In the genomic region with DNA sequence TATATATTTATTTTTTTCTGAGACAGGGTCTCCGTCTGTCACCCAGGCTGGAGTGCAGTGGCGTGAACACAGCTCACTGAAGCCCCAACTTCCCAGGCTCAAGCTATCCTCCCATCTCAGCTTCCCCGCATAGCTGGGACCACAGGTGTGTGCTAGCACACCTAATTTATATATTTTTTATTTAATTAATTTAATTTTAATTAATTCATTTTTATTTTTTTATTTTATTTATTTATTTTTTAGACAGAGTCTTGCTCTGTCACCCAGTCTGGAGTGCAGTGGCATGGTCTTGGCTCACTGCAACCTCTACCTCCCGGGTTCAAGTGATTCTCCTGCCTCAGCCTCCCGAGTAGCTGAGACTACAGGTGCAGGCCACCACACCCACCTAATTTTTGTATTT, we compare ENCODE assay signal across 7 cellular contexts.
DNase-seq lines count a peak whose midpoint lies in the region; ATAC-seq, FAIRE-seq and TF ChIP-seq lines count a peak whose summit lies in the region.
"Not testable (repeated sequence)": the region's sequence is repeated elsewhere in the genome, so short reads cannot be mapped to it uniquely, and the experiment has no call there.

No MANE protein-coding gene starts in this region.

- H3K18ac ChIP-seq in H1 (ENCODE audit: extremely low read depth, low read length); mesendoderm (ENCODE audit: low read length): not testable (repeated sequence)

- H2AFZ ChIP-seq in GM23338; H1 (ENCODE audit: low read length): not testable (repeated sequence)

- H3K9me2 ChIP-seq in GM23338 (ENCODE audit: insufficient read depth): not testable (repeated sequence)

- POLR2A ChIA-PET in A673 (lab: Charles Lee; ENCODE audit: low non-redundant PET); WTC11 (lab: Charles Lee): not testable (repeated sequence)
- POLR2A ChIA-PET in H1 (lab: Charles Lee; ENCODE audit: partially characterized antibody): interaction anchor here (0.6 to 0.8 kb wide), 2 partner anchors 19 to 1076 kb away, joined by 3 read pairs; no protein-coding TSS in a partner anchor

- H4K8ac ChIP-seq in H1 (ENCODE audit: extremely low read depth, insufficient read depth, low read length); mesendoderm (ENCODE audit: low read depth, low read length): not testable (repeated sequence)

- CTCF ChIA-PET in A673 (lab: Charles Lee); WTC11 (lab: Charles Lee): not testable (repeated sequence)
- CTCF ChIA-PET in H1 (lab: Charles Lee; ENCODE audit: partially characterized antibody): interaction anchor here (0.7 kb wide), 1 partner anchor 669 kb away, joined by 7 read pairs; no protein-coding TSS in a partner anchor

- H3K4me2 ChIP-seq in GM23338: 0 out of 2 replicates have a peak overlapping the region, but pooled peaks have one; percentile 11
- 0 out of 4 replicates have a peak overlapping the region, but pooled peaks of 1 of the 2 experiments have one; percentile 38 for H3K4me2 ChIP-seq in H1 (ENCODE audit: insufficient read depth in 1 of 2, low read depth in 2 of 2, low read length in 2 of 2)
- H3K4me2 ChIP-seq in mesendoderm (ENCODE audit: low read length): not testable (repeated sequence)

- H3K4me3 Mint-ChIP-seq in GM23338, WTC11: not testable (repeated sequence)

- H3K9me3 ChIP-seq in A673 (ENCODE audit: low read depth, low read length, poor library complexity, severe bottlenecking); HUES6 (ENCODE audit: control insufficient read depth, insufficient read depth, low read depth, low read length); SK-N-MC (ENCODE audit: low read depth, low read length); H1 (ENCODE audit: insufficient read depth in 2 of 2, low read depth in 1 of 2, low read length in 1 of 2): not testable (repeated sequence)

- not testable (repeated sequence) for H3K23me2 ChIP-seq in H1 (ENCODE audit: low read depth, low read length)

- intact Hi-C loops in A673 (cut with micrococcal nuclease; ENCODE audit: unreplicated experiment): loop anchor here (5.0 kb wide), 2 partner anchors 89 to 184 kb away; partner anchors contain the start of gene CLINT1

- H3K9ac ChIP-seq in HUES6 (ENCODE audit: low read length): peak overlapping the region; percentile 50
- H3K9ac ChIP-seq in SK-N-MC (ENCODE audit: insufficient read length); H1 (replicated peaks in 1 of 4; ENCODE audit: extremely low read depth in 1 of 4, low read depth in 3 of 4, low read length in 3 of 4); mesendoderm (ENCODE audit: low read length): not testable (repeated sequence)

- not testable (repeated sequence) for TF ChIP-seq EP300 in H1 (IDR thresholded peaks at IDR 0.05; ENCODE audit: borderline replicate concordance in 1 of 2, low read depth in 2 of 2, low read length in 2 of 2)

- not testable (repeated sequence) for H3F3A ChIP-seq in GM23338 (replicated peaks; ENCODE audit: low read depth)

- not testable (repeated sequence) for TF ChIP-seq RAD21 in H1 (IDR thresholded peaks at IDR 0.05 in 1 of 2, conservative IDR thresholded peaks at IDR 0.05 in 1 of 2; ENCODE audit: low read depth in 2 of 2, low read length in 2 of 2)

- H2BK20ac ChIP-seq in H1 (ENCODE audit: low read length): not testable (repeated sequence)

- not testable (repeated sequence) for TF ChIP-seq CTCF in A673 (conservative IDR thresholded peaks at IDR 0.05; ENCODE audit: low read depth, low read length); GM23338 (conservative IDR thresholded peaks at IDR 0.05; ENCODE audit: low read depth in 2 of 2); WTC11 (IDR thresholded peaks at IDR 0.05); H1 (IDR thresholded peaks at IDR 0.05; ENCODE audit: control extremely low read depth in 1 of 3, insufficient read depth in 1 of 3, low read depth in 1 of 3, low read length in 3 of 3)

- H3K27ac ChIP-seq in A673 (ENCODE audit: low read depth, low read length, poor library complexity, severe bottlenecking); HUES6 (ENCODE audit: low read depth, low read length); H1 (ENCODE audit: low read depth, low read length); mesendoderm (ENCODE audit: low read depth, low read length): not testable (repeated sequence)
- peak overlapping the region; percentile 85; the same call in 1 of the 2 replicates for H3K27ac ChIP-seq in GM23338 (ENCODE audit: low read depth)
- H3K27ac ChIP-seq in SK-N-MC: peak overlapping the region; percentile 100; the same call in 1 of the 2 replicates

- peaks cover 29% of the 10 kb centered on the region for H3K4me1 ChIP-seq in A673 (ENCODE audit: insufficient read depth, low read length, poor library complexity, severe bottlenecking)
- peaks cover 26% of the 10 kb centered on the region for H3K4me1 ChIP-seq in GM23338 (ENCODE audit: insufficient read depth)
- H3K4me1 ChIP-seq in HUES6 (ENCODE audit: control insufficient read depth, insufficient read depth, low read length): peaks cover 39% of the 10 kb centered on the region
- not testable (repeated sequence) for H3K4me1 ChIP-seq in H1 (replicated peaks in 1 of 4; ENCODE audit: control insufficient read depth in 3 of 4, insufficient read depth in 4 of 4, low read length in 3 of 4)
- H3K4me1 ChIP-seq in mesendoderm (ENCODE audit: control insufficient read depth, low read depth, low read length): peaks cover 15% of the 10 kb centered on the region

- H3K79me1 ChIP-seq in H1 (ENCODE audit: low read depth, low read length); mesendoderm (ENCODE audit: low read length): not testable (repeated sequence)

- not testable (repeated sequence) for ATAC-seq in GM23338, WTC11

- not testable (repeated sequence) for H3K56ac ChIP-seq in H1 (replicated peaks; ENCODE audit: insufficient read length, low read depth, low read length); mesendoderm (ENCODE audit: low read length)

- not testable (repeated sequence) for H3K4ac ChIP-seq in H1 (replicated peaks; ENCODE audit: insufficient read length, low read depth, low read length)
- peak overlapping the region; percentile 36 for H3K4ac ChIP-seq in mesendoderm (ENCODE audit: low read depth, low read length)

- not testable (repeated sequence) for H3K36me3 ChIP-seq in A673 (ENCODE audit: insufficient read depth, low read length, poor library complexity, severe bottlenecking); GM23338 (ENCODE audit: insufficient read depth); HUES6 (ENCODE audit: control insufficient read depth, insufficient read depth, low read length); SK-N-MC (ENCODE audit: insufficient read depth, low read length); H1 (ENCODE audit: control insufficient read depth in 2 of 4, insufficient read depth in 4 of 4, low read length in 3 of 4); mesendoderm (ENCODE audit: control insufficient read depth, insufficient read depth, low read length)

- not testable (repeated sequence) for H3K14ac ChIP-seq in H1 (ENCODE audit: insufficient read length)

- TF ChIP-seq POLR2A in H1 (IDR thresholded peaks at IDR 0.05; ENCODE audit: control extremely low read depth in 1 of 2, low read depth in 2 of 2, low read length in 2 of 2): not testable (repeated sequence)

- not testable (repeated sequence) for H4K91ac ChIP-seq in H1 (replicated peaks; ENCODE audit: insufficient read length, low read length)

- H2AK5ac ChIP-seq in H1 (ENCODE audit: low read depth, low read length): peak overlapping the region; percentile 82; the same call in 1 of the 2 replicates
- not testable (repeated sequence) for H2AK5ac ChIP-seq in mesendoderm (ENCODE audit: low read length)

- not testable (repeated sequence) for H2BK12ac ChIP-seq in H1 (ENCODE audit: low read depth, low read length)

- H3K79me2 ChIP-seq in GM23338 (replicated peaks; ENCODE audit: insufficient read depth); H1 (ENCODE audit: control insufficient read depth in 1 of 2, insufficient read depth in 2 of 2, low read length in 2 of 2); mesendoderm (ENCODE audit: control insufficient read depth, insufficient read depth, low read length): not testable (repeated sequence)

- not testable (repeated sequence) for H3K36me3 Mint-ChIP-seq in GM23338 (ENCODE audit: low read depth); WTC11

- DNase-seq in A673 (ENCODE audit: low spot score) (peak; percentile 35), SK-N-MC (ENCODE audit: low read depth, low spot score) (peak; percentile 70)
- DNase-seq in GM23338 (ENCODE audit: low spot score); WTC11 (ENCODE audit: low spot score); H1 (ENCODE audit: low read depth in 1 of 2, low spot score in 2 of 2); mesendoderm: not testable (repeated sequence)

- not testable (repeated sequence) for FAIRE-seq in H1 (lab: Jason Lieb, UNC)

- H3K4me3 ChIP-seq in A673 (ENCODE audit: low read depth, low read length, poor library complexity, severe bottlenecking); GM23338; HUES6 (ENCODE audit: low read depth, low read length); H1 (ENCODE audit: extremely low read depth in 1 of 4, insufficient read depth in 2 of 4, low read depth in 3 of 4, low read length in 4 of 4); mesendoderm (ENCODE audit: low read length): not testable (repeated sequence)
- H3K4me3 ChIP-seq in SK-N-MC: peak overlapping the region; percentile 75; the same call in 1 of the 2 replicates

- H3K27ac Mint-ChIP-seq in GM23338, WTC11: not testable (repeated sequence)

- not testable (repeated sequence) for H2BK5ac ChIP-seq in H1 (ENCODE audit: low read depth, low read length); mesendoderm (ENCODE audit: low read length)

- H3K9me3 Mint-ChIP-seq in GM23338, WTC11: not testable (repeated sequence)

- H2BK15ac ChIP-seq in H1 (ENCODE audit: low read length); mesendoderm (replicated peaks; ENCODE audit: low read depth): not testable (repeated sequence)

- H3K23ac ChIP-seq in H1 (ENCODE audit: insufficient read length); mesendoderm (ENCODE audit: low read length): not testable (repeated sequence)

- not testable (repeated sequence) for H4K20me1 ChIP-seq in GM23338 (replicated peaks; ENCODE audit: insufficient read depth); H1 (replicated peaks in 1 of 2; ENCODE audit: control insufficient read depth in 1 of 2, insufficient read depth in 2 of 2, low read length in 2 of 2)

- WGBS in H1 (ENCODE audit: extremely low coverage in 1 of 2, insufficient coverage in 1 of 2, insufficient read length in 1 of 2, insufficient replicate concordance in 2 of 2, low coverage in 1 of 2, low lambda C conversion rate in 2 of 2, missing lambda C conversion rate in 1 of 2), 2 experiments: 80% methylated on average over 5 of the region's 5 CpGs; no CpG with 5 or more reads in 1 of the 2 experiments
- no CpG with 5 or more reads among the region's 5 CpGs for WGBS in mesendoderm (ENCODE audit: extremely low coverage, insufficient coverage, low lambda C conversion rate)

- H3K27me3 ChIP-seq in A673 (replicated peaks; ENCODE audit: insufficient read depth, low read depth, low read length, poor library complexity); GM23338 (ENCODE audit: insufficient read depth); HUES6 (ENCODE audit: control insufficient read depth, insufficient read depth, low read length); H1 (replicated peaks in 1 of 4; ENCODE audit: control insufficient read depth in 3 of 4, extremely low read depth in 1 of 4, insufficient read depth in 3 of 4, low read length in 3 of 4); mesendoderm (ENCODE audit: insufficient read depth, low read length, poor library complexity): not testable (repeated sequence)

- not testable (repeated sequence) for H2BK120ac ChIP-seq in H1 (replicated peaks; ENCODE audit: low read depth, low read length); mesendoderm (ENCODE audit: low read depth, low read length)

- H4K5ac ChIP-seq in H1 (ENCODE audit: insufficient read length, low read depth, low read length); mesendoderm (ENCODE audit: low read length): not testable (repeated sequence)

- not testable (repeated sequence) for BruUV-seq in A673 (replicated peaks; lab: Mats Ljungman, UMichigan)

- H3K4me1 Mint-ChIP-seq in GM23338: peaks cover 34% of the 10 kb centered on the region
- peaks cover 45% of the 10 kb centered on the region for H3K4me1 Mint-ChIP-seq in WTC11

- H3K27me3 Mint-ChIP-seq in GM23338 (ENCODE audit: insufficient read depth, low read depth, poor library complexity); WTC11 (ENCODE audit: low read depth): not testable (repeated sequence)
